19 cellular contexts compared by ENCODE assay signal in the genomic region with DNA sequence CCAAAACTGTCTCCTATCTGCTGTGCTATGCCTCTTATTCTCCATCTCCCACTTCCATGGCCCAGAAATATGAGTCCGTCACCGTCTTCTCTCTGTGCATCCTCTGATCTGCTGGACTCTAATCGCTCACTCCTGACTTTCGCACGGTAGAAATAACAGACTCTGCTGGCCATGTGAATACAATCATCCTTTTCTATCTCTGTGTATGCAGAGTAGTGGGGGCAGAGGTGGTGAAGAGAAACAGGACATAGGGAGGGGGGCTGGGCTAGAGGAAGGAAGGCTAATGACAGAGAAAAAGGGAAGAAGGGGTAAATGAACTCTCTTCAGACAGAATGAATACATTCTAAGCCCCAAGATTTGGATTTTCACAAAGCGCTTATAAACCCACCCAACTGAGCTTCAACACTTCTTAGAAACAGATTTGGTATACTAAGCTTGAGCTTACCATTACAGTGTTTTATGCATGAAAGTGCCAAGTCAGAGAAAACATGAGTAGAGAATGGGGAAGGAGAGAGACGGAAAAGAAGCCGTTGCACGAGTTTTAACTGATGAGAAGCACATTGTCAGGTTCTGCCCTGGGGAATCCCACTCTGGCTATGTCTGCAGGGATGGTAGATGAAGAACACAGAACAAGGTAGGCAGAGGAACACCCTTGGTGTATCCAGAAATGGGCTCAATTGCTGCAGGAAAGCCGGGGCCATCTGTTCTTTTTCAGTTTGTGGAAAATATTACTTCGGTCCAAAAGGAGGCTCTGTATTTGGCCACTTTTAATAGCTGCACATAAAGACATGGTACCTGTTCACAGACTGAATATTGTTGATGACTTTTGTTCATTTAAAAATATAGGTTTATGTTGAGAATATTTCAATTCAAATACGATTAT.
"Had no signal": no experiment of that assay in that cellular context is flagged by ENCODE, and none has a peak within 500 bp of the region (broad histone marks: within the 10 kb centered on the region; RNA-seq: fewer than 3 reads in every experiment).

No MANE protein-coding gene starts in this region.

- ATAC-seq: left ventricle myocardium superior, WTC11 had no signal

- H3K4me1 ChIP-seq: adrenal gland, tibial artery, vagina had no signal

- H3K27ac ChIP-seq: adrenal gland, coronary artery, epithelial cell of prostate, hepatocyte, neutrophil, skin epidermis, tibial artery, vagina had no signal

- H3K36me3 ChIP-seq: adrenal gland, neutrophil, tibial artery, vagina had no signal

- H3K79me2 ChIP-seq: hepatocyte had no signal

- H3K4me2 ChIP-seq: hepatocyte had no signal

- H3K27me3 ChIP-seq: adrenal gland, hepatocyte, neutrophil, tibial artery, vagina had no signal

- FAIRE-seq: kidney had no signal

- H3K4me3 ChIP-seq: adrenal gland, coronary artery, hepatocyte, skin epidermis, tibial artery, vagina had no signal

- DNase-seq: activated CD4-positive, alpha-beta T cell treated with anti-CD3 and anti-CD28 coated beads, Interleukin-2, amount 10 ng/mL, durations not matched to agents 7 days and 5 days; activated CD8-positive, alpha-beta memory T cell treated with anti-CD3 and anti-CD28 coated beads for 24 hours; activated naive CD4-positive, alpha-beta T cell treated with anti-CD3 and anti-CD28 coated beads, Interleukin-2, amount 50 U/mL, for 16 hours; adrenal gland; effector CD8-positive, alpha-beta T cell; kidney; left ventricle myocardium superior; stimulated activated CD4-positive, alpha-beta T cell treated with anti-CD3 and anti-CD28 coated beads, Interleukin-4, amount 100 ng/mL, for 4 hours; T-helper 9 cell; tibial artery had no signal

- H2AFZ ChIP-seq: hepatocyte had no signal

- H3K36me3 Mint-ChIP-seq: mesothelial cell of epicardium, WTC11 had no signal

- H3K9me3 Mint-ChIP-seq: activated CD4-positive, alpha-beta T cell treated with anti-CD3 and anti-CD28 coated beads, Interleukin-2, amount 10 ng/mL, durations not matched to agents 7 days and 5 days; activated T-helper 2 cell treated with anti-CD3 and anti-CD28 coated beads, Interferon-gamma antibody, Interleukin-2, Interleukin-4, amounts not matched to agents 10 μg/mL and 5 μg/mL and 100 μg/mL, durations not matched to agents 14 hours and 24 hours and 36 hours; WTC11 had no signal

- H3K4me3 Mint-ChIP-seq: activated CD4-positive, alpha-beta T cell treated with anti-CD3 and anti-CD28 coated beads, Interleukin-2, amount 10 ng/mL, durations not matched to agents 7 days and 5 days; mesothelial cell of epicardium; WTC11 had no signal

- H3K27ac Mint-ChIP-seq: activated CD4-positive, alpha-beta T cell treated with anti-CD3 and anti-CD28 coated beads, Interleukin-2, amount 10 ng/mL, durations not matched to agents 7 days and 5 days; activated T-helper 2 cell treated with anti-CD3 and anti-CD28 coated beads, Interferon-gamma antibody, Interleukin-2, Interleukin-4, amounts not matched to agents 10 μg/mL and 5 μg/mL and 100 μg/mL, durations not matched to agents 14 hours and 24 hours and 36 hours; mesothelial cell of epicardium; WTC11 had no signal

- H3K9me3 ChIP-seq: adrenal gland, neutrophil, tibial artery, vagina had no signal
